In the genomic region with DNA sequence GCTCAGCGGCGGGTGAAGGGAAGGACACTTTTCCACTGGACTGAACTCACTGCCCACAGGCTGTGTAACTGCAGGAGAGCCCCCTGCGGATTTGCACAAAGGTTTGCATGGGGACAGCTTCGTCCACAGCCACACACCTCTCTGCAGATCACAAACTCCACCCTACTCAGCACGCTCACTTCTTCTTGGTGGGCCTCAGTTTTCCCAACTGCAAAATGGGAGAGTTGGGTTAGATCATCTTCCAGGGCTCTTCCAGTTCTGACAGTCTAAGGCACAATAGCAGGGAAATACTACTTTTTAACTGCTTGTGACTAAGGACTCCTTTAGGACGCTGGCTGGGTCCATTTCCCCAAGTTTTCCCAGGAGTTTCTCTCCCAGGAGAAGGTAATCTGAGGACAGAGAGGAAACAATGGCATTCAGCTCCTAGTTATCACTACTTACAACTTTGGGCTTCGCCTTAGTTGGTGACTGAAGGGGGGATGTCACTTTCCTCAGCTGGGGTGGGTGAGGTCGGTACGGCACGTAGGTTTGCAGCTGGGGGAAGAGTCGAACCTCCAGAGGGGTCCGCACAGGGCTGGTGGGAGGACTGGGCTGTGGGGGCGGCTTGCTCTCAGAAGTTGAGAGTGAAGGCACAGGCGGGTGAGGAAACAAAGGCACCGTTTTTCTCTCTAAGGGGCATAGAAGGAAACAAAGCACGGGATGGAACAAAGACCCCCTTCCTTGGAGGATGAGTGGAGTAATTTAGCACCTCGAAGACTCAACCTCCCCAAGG, we compare ENCODE assay signal across 20 cellular contexts. TPM values are rescaled to one million over a fixed set of nuclear protein-coding genes. Genes with fewer than 3 reads are reported as not detected.
DNase-seq lines count a peak whose midpoint lies in the region; ATAC-seq and TF ChIP-seq lines count a peak whose summit lies in the region.
"Had no signal": no experiment of that assay in that cellular context is flagged by ENCODE, and none has a peak within 500 bp of the region (broad histone marks: within the 10 kb centered on the region; RNA-seq: fewer than 3 reads in every experiment).

No MANE protein-coding gene starts in this region.

- no peak overlapping the region for H3K4me3 Mint-ChIP-seq in Calu3 (ENCODE audit: low read depth, unreplicated experiment)
- no peak overlapping the region for H3K4me3 Mint-ChIP-seq in endodermal cell
- no peak overlapping the region for H3K4me3 Mint-ChIP-seq in progenitor cell of endocrine pancreas (ENCODE audit: low read depth)
- H3K4me3 Mint-ChIP-seq: B cell; CD4-positive, CD25-positive, alpha-beta regulatory T cell had no signal

- 0 out of 22 replicates have a peak, but pooled peaks cover 0 to 4% (median 0%) of the 10 kb centered on the region in 11 experiments for H4K20me1 ChIP-seq in BLaER1 treated with 17β-estradiol and CSF1 and Interleukin-3, amounts not matched to agents 10 nM and 100 nM

- CTCF ChIA-PET in Calu3 (lab: Charles Lee): no interaction called here

- WGBS in endodermal cell (ENCODE audit: insufficient coverage in 1 of 2, insufficient read length in 1 of 2), 2 experiments: 82 to 83% methylated on average over 11 to 15 of the region's 17 CpGs

- no peaks in the 10 kb centered on the region for H3K9me3 ChIP-seq in BLaER1 treated with 17β-estradiol and CSF1 and Interleukin-3, amounts not matched to agents 10 nM and 100 nM (replicated peaks in 1 of 11)
- H3K9me3 ChIP-seq in endodermal cell (ENCODE audit: control insufficient read depth, low read length): no peaks in the 10 kb centered on the region
- H3K9me3 ChIP-seq: SJCRH30 had no signal

- H3K9me3 Mint-ChIP-seq in Calu3 (ENCODE audit: low read depth, unreplicated experiment) (no peaks in the 10 kb centered on the region), endodermal cell (no peaks in the 10 kb centered on the region), progenitor cell of endocrine pancreas (ENCODE audit: low read depth) (no peaks in the 10 kb centered on the region)
- H3K9me3 Mint-ChIP-seq: CD4-positive, CD25-positive, alpha-beta regulatory T cell had no signal

- peak overlapping the region in 6 of 11 experiments; percentile 52 to 83 (median 73); a peak in 9 of 22 replicates for H3K27ac ChIP-seq in BLaER1 treated with 17β-estradiol and CSF1 and Interleukin-3, amounts not matched to agents 10 nM and 100 nM
- no peak overlapping the region for H3K27ac ChIP-seq in endodermal cell (ENCODE audit: low read depth, low read length)
- H3K27ac ChIP-seq: SJCRH30 had no signal

- intact Hi-C loops in Calu3 (cut with micrococcal nuclease; ENCODE audit: unreplicated experiment): no loop called here

- H3K4me2 ChIP-seq in BLaER1 treated with 17β-estradiol and CSF1 and Interleukin-3, amounts not matched to agents 10 nM and 100 nM: peak overlapping the region in 6 of 11 experiments; percentile 64 to 93 (median 82); a peak in 11 of 22 replicates

- H3K36me3 Mint-ChIP-seq in Calu3 (ENCODE audit: insufficient read depth, unreplicated experiment): peaks cover 66% of the 10 kb centered on the region
- peaks cover 9% of the 10 kb centered on the region for H3K36me3 Mint-ChIP-seq in endodermal cell (ENCODE audit: low read depth)
- peaks cover 24% of the 10 kb centered on the region for H3K36me3 Mint-ChIP-seq in progenitor cell of endocrine pancreas (ENCODE audit: insufficient read depth)
- H3K36me3 Mint-ChIP-seq: CD4-positive, CD25-positive, alpha-beta regulatory T cell had no signal

- H3K4me1 Mint-ChIP-seq in Calu3 (ENCODE audit: low read depth, unreplicated experiment) (peaks cover 17% of the 10 kb centered on the region), endodermal cell (peaks cover 35% of the 10 kb centered on the region), progenitor cell of endocrine pancreas (ENCODE audit: low read depth) (peaks cover 9% of the 10 kb centered on the region)
- H3K4me1 Mint-ChIP-seq: B cell had no signal

- peak overlapping the region in 1 of 11 experiments; percentile 58; a peak in 1 of 22 replicates for H3K9ac ChIP-seq in BLaER1 treated with 17β-estradiol and CSF1 and Interleukin-3, amounts not matched to agents 10 nM and 100 nM
- no peak overlapping the region for H3K9ac ChIP-seq in endodermal cell (ENCODE audit: extremely low read depth, low read length, poor library complexity, severe bottlenecking)

- H3K4me3 ChIP-seq in BLaER1 treated with 17β-estradiol and CSF1 and Interleukin-3, amounts not matched to agents 10 nM and 100 nM: no peak overlapping the region
- no peak overlapping the region for H3K4me3 ChIP-seq in endodermal cell (ENCODE audit: low read length)
- H3K4me3 ChIP-seq: SJCRH30 had no signal

- TF ChIP-seq CTCF in Calu3 (IDR thresholded peaks at IDR 0.05; ENCODE audit: unreplicated experiment) (no peak), endodermal cell (conservative IDR thresholded peaks at IDR 0.05) (no peak), progenitor cell of endocrine pancreas (IDR thresholded peaks at IDR 0.05; ENCODE audit: unreplicated experiment) (no peak)

- no peak for DNase-seq in Calu3
- DNase-seq in endodermal cell: no peak
- DNase-seq in progenitor cell of endocrine pancreas (ENCODE audit: low spot score, unreplicated experiment): no peak
- no peak for DNase-seq in COLO829 (ENCODE audit: low spot score)
- DNase-seq in stimulated activated CD4-positive, alpha-beta T cell treated with anti-CD3 and anti-CD28 coated beads, Interleukin-1b, Interleukin-23, amount 100 ng/mL, for 48 hours: no peak
- DNase-seq: GOT3, IMR-90, NCI-H1105, NCI-H146, NCI-H2029, NCI-H226, NCI-H510A treated with DMSO at 0.1 percent for 48 hours, NCI-H82, OCI-M1, SJCRH30 had no signal

- no peaks in the 10 kb centered on the region for H3K27me3 Mint-ChIP-seq in Calu3 (ENCODE audit: unreplicated experiment)
- no peaks in the 10 kb centered on the region for H3K27me3 Mint-ChIP-seq in endodermal cell (ENCODE audit: insufficient read depth)
- H3K27me3 Mint-ChIP-seq in progenitor cell of endocrine pancreas: no peaks in the 10 kb centered on the region
- H3K27me3 Mint-ChIP-seq: B cell; CD4-positive, CD25-positive, alpha-beta regulatory T cell had no signal

- ATAC-seq in HG03378 (IDR thresholded peaks at IDR 0.05; ENCODE audit: unreplicated experiment): no peak
- ATAC-seq: HCT116 had no signal

- no TSS peak for BruUV-seq in Calu3 (replicated peaks; lab: Mats Ljungman, UMichigan)

- H3K36me3 ChIP-seq in BLaER1 treated with 17β-estradiol and CSF1 and Interleukin-3, amounts not matched to agents 10 nM and 100 nM: no peaks in the 10 kb centered on the region
- peaks cover 18% of the 10 kb centered on the region for H3K36me3 ChIP-seq in endodermal cell (ENCODE audit: control insufficient read depth, insufficient read depth, low read length)
- H3K36me3 ChIP-seq: SJCRH30 had no signal

- no peaks in the 10 kb centered on the region for H3K27me3 ChIP-seq in BLaER1 treated with 17β-estradiol and CSF1 and Interleukin-3, amounts not matched to agents 10 nM and 100 nM
- H3K27me3 ChIP-seq in endodermal cell (ENCODE audit: control insufficient read depth, insufficient read depth, low read length, poor library complexity, severe bottlenecking): no peaks in the 10 kb centered on the region
- H3K27me3 ChIP-seq: SJCRH30 had no signal

- H3K4me1 ChIP-seq in BLaER1 treated with 17β-estradiol and CSF1 and Interleukin-3, amounts not matched to agents 10 nM and 100 nM: peaks cover 37 to 78% (median 59%) of the 10 kb centered on the region in 10 experiments
- peaks cover 8% of the 10 kb centered on the region for H3K4me1 ChIP-seq in endodermal cell (ENCODE audit: control insufficient read depth, insufficient read depth, low read length)

- peak overlapping the region; percentile 47 for H3K27ac Mint-ChIP-seq in Calu3 (ENCODE audit: unreplicated experiment)
- peak overlapping the region; percentile 71 for H3K27ac Mint-ChIP-seq in endodermal cell
- peak overlapping the region; percentile 11 for H3K27ac Mint-ChIP-seq in progenitor cell of endocrine pancreas
- H3K27ac Mint-ChIP-seq: B cell had no signal

RNA-seq across cellular contexts. Expression of gene C11orf58, which starts 55.8 kb away (rescaled TPM):
- total RNA-seq in Calu3 (2022) (153 and 157 TPM in 2 replicates), endodermal cell (100 to 1,000 TPM; 162 to 183 TPM), progenitor cell of endocrine pancreas (162 and 166 TPM in 2 replicates)
- 199 TPM for polyA plus RNA-seq in endodermal cell (2013, experiment 1 of 2)
- 191 TPM for polyA plus RNA-seq in endodermal cell (2013, experiment 2 of 2)

Comparison
In these comparisons a context has a peak if more than half of its experiments do, and no peak if none do; other contexts are left out.
1. H3K27ac Mint-ChIP-seq: peak in every context shown above with its lines; median percentile 71 in endodermal cell; 47 in Calu3; 11 in progenitor cell of endocrine pancreas.